ENCODE assay signal across 12 cellular contexts in genomic region chr9:123448247-123448646, GRCh38.
DNase-seq lines count a peak whose midpoint lies in the region; ATAC-seq and TF ChIP-seq lines count a peak whose summit lies in the region.
"Had no signal": no experiment of that assay in that cellular context is flagged by ENCODE, and none has a peak within 500 bp of the region (broad histone marks: within the 10 kb centered on the region; RNA-seq: fewer than 3 reads in every experiment).

No MANE protein-coding gene starts in this region.

- no peak overlapping the region for H3K18ac ChIP-seq in H9 (ENCODE audit: insufficient read length, low read depth, low read length)

- H3K9me3 ChIP-seq in H9 (ENCODE audit: control insufficient read depth, low read depth, low read length) = no peaks in the 10 kb centered on the region
- no peaks in the 10 kb centered on the region for H3K9me3 ChIP-seq in neural cell (ENCODE audit: low read length)
- no peaks in the 10 kb centered on the region for H3K9me3 ChIP-seq in hepatocyte (ENCODE audit: low read depth)
- H3K9me3 ChIP-seq: BE2C had no signal

- H3T11ph ChIP-seq in H9 (ENCODE audit: low read length) = no peak overlapping the region

- no peaks in the 10 kb centered on the region for H3K9me3 Mint-ChIP-seq in GM23338
- H3K9me3 Mint-ChIP-seq in H9 = no peaks in the 10 kb centered on the region

- TF ChIP-seq RAD21 in neural cell (conservative IDR thresholded peaks at IDR 0.05) = no peak

- H4K91ac ChIP-seq in H9 (ENCODE audit: insufficient read length, low read depth, low read length) = no peak overlapping the region

- H3K4me2 ChIP-seq in GM23338 (no peak overlapping the region), H9 (ENCODE audit: insufficient read depth, insufficient read length, low read length) (no peak overlapping the region), neural cell (ENCODE audit: low read length) (no peak overlapping the region), hepatocyte (no peak overlapping the region)

- H3K23ac ChIP-seq in H9 (ENCODE audit: insufficient read length, low read depth, low read length) = no peak overlapping the region

- no peak overlapping the region for H2BK20ac ChIP-seq in H9 (ENCODE audit: low read depth, low read length, poor library complexity, severe bottlenecking)

- H3K27me3 Mint-ChIP-seq in GM23338 (ENCODE audit: insufficient read depth, low read depth, poor library complexity) (peaks cover 5% of the 10 kb centered on the region), H9 (ENCODE audit: low read depth) (peaks cover 2% of the 10 kb centered on the region; the same call in 1 of the 2 replicates)
- H3K27me3 Mint-ChIP-seq: CD4-positive, alpha-beta memory T cell had no signal

- DNase-seq in GM23338 (ENCODE audit: low spot score) (no peak), H9 (peak; percentile 26), coronary artery (ENCODE audit: low spot score) (peak; percentile 21), AG08396 (ENCODE audit: low spot score) (no peak), hepatocyte (ENCODE audit: low spot score) (no peak), NCI-H1048 (lab: John Stamatoyannopoulos, UW) (no peak)
- DNase-seq: BE2C; CD4-positive, alpha-beta memory T cell; DMS79 had no signal

- H4K8ac ChIP-seq in H9 (replicated peaks; ENCODE audit: insufficient read length, low read depth, low read length) = no peak overlapping the region

- H3K27ac Mint-ChIP-seq in GM23338 (no peak overlapping the region), H9 (no peak overlapping the region; a peak in 1 of 7 replicates)
- H3K27ac Mint-ChIP-seq: CD4-positive, alpha-beta memory T cell had no signal

- no peak overlapping the region for H3K27ac ChIP-seq in GM23338 (ENCODE audit: low read depth)
- H3K27ac ChIP-seq in H9 (ENCODE audit: insufficient read length, low read depth, low read length) = no peak overlapping the region
- no peak overlapping the region for H3K27ac ChIP-seq in coronary artery
- peak overlapping the region; percentile 68 for H3K27ac ChIP-seq in neural cell (ENCODE audit: low read length)
- no peak overlapping the region for H3K27ac ChIP-seq in hepatocyte
- H3K27ac ChIP-seq: C4-2B had no signal

- H2BK12ac ChIP-seq in H9 (ENCODE audit: insufficient read length, low read depth, low read length) = no peak overlapping the region

- peaks cover 3% of the 10 kb centered on the region; the same call in 1 of the 3 replicates for H3K36me3 Mint-ChIP-seq in GM23338 (ENCODE audit: low read depth)
- peaks cover 0 to 7% (median 4%) of the 10 kb centered on the region in 3 experiments; a peak in 3 of 7 replicates for H3K36me3 Mint-ChIP-seq in H9 (ENCODE audit: insufficient read depth in 1 of 3, low read depth in 3 of 3)

- H3K14ac ChIP-seq in H9 (ENCODE audit: insufficient read depth, low read length) = no peak overlapping the region

- peaks cover 17% of the 10 kb centered on the region for H3K4me1 Mint-ChIP-seq in GM23338
- peaks cover 16 to 22% of the 10 kb centered on the region in 2 experiments for H3K4me1 Mint-ChIP-seq in H9
- H3K4me1 Mint-ChIP-seq: CD4-positive, alpha-beta memory T cell had no signal

- H3K9me2 ChIP-seq in GM23338 (ENCODE audit: insufficient read depth) (no peaks in the 10 kb centered on the region), neural cell (ENCODE audit: insufficient read depth, low read length) (no peaks in the 10 kb centered on the region), hepatocyte (replicated peaks; ENCODE audit: insufficient read depth) (no peaks in the 10 kb centered on the region)

- TF ChIP-seq EP300 in neural cell (conservative IDR thresholded peaks at IDR 0.05; ENCODE audit: poor library complexity, severe bottlenecking) = no peak

- WGBS in H9 (ENCODE audit: extremely low coverage, insufficient read length, low lambda C conversion rate) = no CpG with 5 or more reads among the region's 5 CpGs
- WGBS in hepatocyte (ENCODE audit: low lambda C conversion rate, missing lambda C conversion rate) = 65% methylated on average over 5 of the region's 5 CpGs

- no peak overlapping the region for H3K56ac ChIP-seq in H9 (ENCODE audit: insufficient read length, low read depth, low read length)

- no peak overlapping the region for H2AFZ ChIP-seq in GM23338
- no peak overlapping the region for H2AFZ ChIP-seq in H9 (ENCODE audit: low read length)
- no peak overlapping the region for H2AFZ ChIP-seq in neural cell (ENCODE audit: low read depth, low read length)
- H2AFZ ChIP-seq in hepatocyte = no peak overlapping the region

- peaks cover 9% of the 10 kb centered on the region; the same call in 1 of the 2 replicates for H3K4me1 ChIP-seq in GM23338 (ENCODE audit: insufficient read depth)
- no peaks in the 10 kb centered on the region for H3K4me1 ChIP-seq in H9 (ENCODE audit: insufficient read depth, low read length)
- H3K4me1 ChIP-seq in hepatocyte (ENCODE audit: insufficient read depth) = no peaks in the 10 kb centered on the region

- no peak overlapping the region for H2AK5ac ChIP-seq in H9 (ENCODE audit: insufficient read length, low read length)

- H4K5ac ChIP-seq in H9 (ENCODE audit: insufficient read length, low read depth, low read length) = no peak overlapping the region

- H3K4me3 Mint-ChIP-seq in GM23338 (no peak overlapping the region), H9 (no peak overlapping the region)
- H3K4me3 Mint-ChIP-seq: CD4-positive, alpha-beta memory T cell had no signal

- no peaks in the 10 kb centered on the region for H3K23me2 ChIP-seq in H9 (ENCODE audit: insufficient read length, low read depth, low read length, poor library complexity, severe bottlenecking)

- no peak overlapping the region for H3K4ac ChIP-seq in H9 (ENCODE audit: low read depth, low read length)

- H3F3A ChIP-seq in GM23338 (replicated peaks; ENCODE audit: low read depth) (no peaks in the 10 kb centered on the region), neural cell (ENCODE audit: insufficient read depth, low read length, poor library complexity, severe bottlenecking) (no peaks in the 10 kb centered on the region)

- H3K9ac ChIP-seq in H9 (ENCODE audit: extremely low read depth, insufficient read length, low read length) (no peak overlapping the region), neural cell (ENCODE audit: low read length) (peak overlapping the region; percentile 30)

- no peak overlapping the region for H2BK120ac ChIP-seq in H9 (ENCODE audit: low read depth, low read length, poor library complexity, severe bottlenecking)

- TF ChIP-seq CTCF in GM23338 (conservative IDR thresholded peaks at IDR 0.05; ENCODE audit: low read depth in 2 of 2) (peak in 1 of 2 experiments; percentile 34; a peak in 2 of 4 replicates), H9 (conservative IDR thresholded peaks at IDR 0.05) (no peak), coronary artery (IDR thresholded peaks at IDR 0.05) (no peak), neural cell (IDR thresholded peaks at IDR 0.05; ENCODE audit: poor library complexity, severe bottlenecking) (peak; percentile 27), hepatocyte (IDR thresholded peaks at IDR 0.05; ENCODE audit: poor library complexity) (no peak)

- H3K27me3 ChIP-seq in GM23338 (ENCODE audit: insufficient read depth) (no peaks in the 10 kb centered on the region), H9 (ENCODE audit: insufficient read depth, low read length) (no peaks in the 10 kb centered on the region), neural cell (ENCODE audit: insufficient read depth, low read depth, low read length) (no peaks in the 10 kb centered on the region), hepatocyte (no peaks in the 10 kb centered on the region)
- H3K27me3 ChIP-seq: BE2C had no signal

- H3K79me1 ChIP-seq in H9 (ENCODE audit: insufficient read depth, low read depth, low read length, poor library complexity, severe bottlenecking) = no peaks in the 10 kb centered on the region

- ATAC-seq in GM23338 = peak; percentile 70
- ATAC-seq: GM12878 had no signal

- H3K79me2 ChIP-seq in GM23338 (replicated peaks; ENCODE audit: insufficient read depth) = no peaks in the 10 kb centered on the region
- H3K79me2 ChIP-seq in H9 (ENCODE audit: insufficient read depth, low read length) = no peaks in the 10 kb centered on the region
- no peaks in the 10 kb centered on the region for H3K79me2 ChIP-seq in neural cell (replicated peaks; ENCODE audit: insufficient read depth, low read length)
- H3K79me2 ChIP-seq in hepatocyte = no peaks in the 10 kb centered on the region

- no peak overlapping the region for H2BK15ac ChIP-seq in H9 (ENCODE audit: low read depth, low read length)

- H3K36me3 ChIP-seq in GM23338 (ENCODE audit: insufficient read depth) (no peaks in the 10 kb centered on the region), neural cell (ENCODE audit: insufficient read depth, low read length) (no peaks in the 10 kb centered on the region), hepatocyte (replicated peaks; ENCODE audit: insufficient read depth, low read depth) (no peaks in the 10 kb centered on the region)
- H3K36me3 ChIP-seq: BE2C had no signal

- H3K4me3 ChIP-seq in GM23338 = no peak overlapping the region
- no peak overlapping the region for H3K4me3 ChIP-seq in coronary artery
- peak overlapping the region; percentile 18 for H3K4me3 ChIP-seq in neural cell (ENCODE audit: low read length)
- H3K4me3 ChIP-seq in hepatocyte = no peak overlapping the region
- H3K4me3 ChIP-seq: GM12878 had no signal

- H2BK5ac ChIP-seq in H9 (ENCODE audit: insufficient read length, low read length) = no peak overlapping the region

- peaks cover 6% of the 10 kb centered on the region; the same call in 1 of the 2 replicates for H4K20me1 ChIP-seq in GM23338 (replicated peaks; ENCODE audit: insufficient read depth)
- H4K20me1 ChIP-seq in H9 (ENCODE audit: control insufficient read depth, insufficient read depth, insufficient read length) = no peaks in the 10 kb centered on the region
- H4K20me1 ChIP-seq in neural cell (ENCODE audit: insufficient read depth) = no peaks in the 10 kb centered on the region
- H4K20me1 ChIP-seq in hepatocyte (ENCODE audit: insufficient read depth, poor library complexity, severe bottlenecking) = no peaks in the 10 kb centered on the region

TF ChIP-seq in GM23338, 12 proteins besides CTCF, POLR2A, EP300 and RAD21 (continues in another document):
- TF ChIP-seq EZH2phosphoT487 (IDR thresholded peaks at IDR 0.05; ENCODE audit: unreplicated experiment) (no peak), EZH2 (IDR thresholded peaks at IDR 0.05; ENCODE audit: low read depth, unreplicated experiment) (no peak)

Comparison
In these comparisons a context has a peak if more than half of its experiments do, and no peak if none do; other contexts are left out.
1. DNase-seq: peak in H9 (single experiment) and coronary artery (single experiment); none in GM23338 (single experiment), AG08396 (single experiment), hepatocyte (single experiment) and NCI-H1048 (single experiment).